8 cellular contexts compared by ENCODE assay signal in the genomic region with DNA sequence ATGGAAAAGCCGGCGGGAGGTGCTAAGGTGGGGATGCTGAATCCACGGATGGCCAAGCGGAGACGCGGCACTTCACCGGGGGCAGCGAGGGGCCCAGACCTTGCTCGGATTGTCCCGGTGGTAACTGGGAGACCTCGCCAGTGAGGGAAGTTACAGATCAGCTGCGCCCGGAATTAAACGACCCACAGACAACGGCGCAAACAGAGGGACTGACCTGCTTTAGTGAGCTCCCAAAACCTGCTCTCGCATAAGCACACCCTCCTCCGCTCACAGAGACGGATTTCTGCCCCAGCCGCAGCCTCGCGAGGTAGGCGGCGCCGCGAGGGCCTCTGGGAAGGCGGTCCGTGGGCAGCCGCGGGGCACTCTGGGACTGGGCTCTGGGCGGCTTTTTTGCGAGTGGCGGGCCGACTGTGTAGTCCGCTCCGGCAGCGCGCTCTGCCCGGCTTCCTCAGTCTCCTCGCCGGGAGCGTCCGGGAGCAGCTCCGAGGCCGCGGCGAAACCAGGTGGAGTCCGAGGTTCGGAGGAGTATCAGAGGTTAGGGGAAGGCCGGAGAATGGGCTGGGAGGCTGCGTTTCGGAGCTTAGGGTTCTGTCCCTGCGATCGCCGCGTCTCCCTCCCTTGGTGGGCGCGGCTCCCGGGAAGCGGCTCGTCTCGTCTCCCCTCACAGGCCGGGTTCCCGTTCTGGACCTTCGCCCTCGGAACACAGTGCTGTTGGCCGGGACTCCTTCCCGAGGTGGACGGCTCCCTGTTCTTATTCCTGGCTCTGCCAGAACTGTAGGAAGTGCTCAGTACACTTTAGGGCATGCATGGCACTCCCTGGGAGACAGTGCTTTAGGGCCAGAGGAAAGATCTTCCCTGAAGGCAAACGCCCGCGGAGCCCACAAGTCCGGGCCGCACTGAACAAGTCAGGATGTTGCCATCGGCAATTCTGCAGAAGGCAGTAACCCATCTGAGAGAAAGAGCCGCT. TPM values are rescaled to one million over a fixed set of nuclear protein-coding genes. Genes with fewer than 3 reads are reported as not detected.
DNase-seq lines count a peak whose midpoint lies in the region; ATAC-seq and TF ChIP-seq lines count a peak whose summit lies in the region.

A gene with protein sequence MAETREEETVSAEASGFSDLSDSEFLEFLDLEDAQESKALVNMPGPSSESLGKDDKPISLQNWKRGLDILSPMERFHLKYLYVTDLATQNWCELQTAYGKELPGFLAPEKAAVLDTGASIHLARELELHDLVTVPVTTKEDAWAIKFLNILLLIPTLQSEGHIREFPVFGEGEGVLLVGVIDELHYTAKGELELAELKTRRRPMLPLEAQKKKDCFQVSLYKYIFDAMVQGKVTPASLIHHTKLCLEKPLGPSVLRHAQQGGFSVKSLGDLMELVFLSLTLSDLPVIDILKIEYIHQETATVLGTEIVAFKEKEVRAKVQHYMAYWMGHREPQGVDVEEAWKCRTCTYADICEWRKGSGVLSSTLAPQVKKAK (plus strand): TSS at position 393 of the 967 bp plus-strand sequence. CDS start 5,778 bp downstream, outside the sequence.

- H3K27me3 Mint-ChIP-seq in neural crest cell (ENCODE audit: low read depth), result no peaks in the 10 kb centered on the region

- H3K27me3 ChIP-seq in SJSA1 (replicated peaks), result no peaks in the 10 kb centered on the region
- H3K27me3 ChIP-seq in stomach, result no peaks in the 10 kb centered on the region

- DNase-seq in D341Med (ENCODE audit: low spot score) (peak; percentile 89), SJSA1 (ENCODE audit: low read depth in 1 of 2, low spot score in 2 of 2) (peak; percentile 78 to 81), activated gamma-delta T cell treated with Interleukin-2 at 50 U/mL for 16 hours (peak; percentile 76), foreskin fibroblast (peak; percentile 76 to 93), neural crest cell (ENCODE audit: low read depth, low spot score) (peak; percentile 64), stomach (peak; percentile 82)

- H3K9me3 Mint-ChIP-seq in neural crest cell, result peaks cover 15% of the 10 kb centered on the region

- no peak for TF ChIP-seq POLR2A in stomach (IDR thresholded peaks at IDR 0.05)

- peaks cover 18% of the 10 kb centered on the region for H3K36me3 ChIP-seq in KOPT-K1 (ENCODE audit: insufficient read depth, low read length)
- H3K36me3 ChIP-seq in SJSA1, result peaks cover 27% of the 10 kb centered on the region
- peaks cover 0 to 15% (median 2%) of the 10 kb centered on the region in 4 donors for H3K36me3 ChIP-seq in stomach

- intact Hi-C loops in stomach (cut with DNase I; ENCODE audit: low total_unique reads), result no loop called here

- H3K4me1 Mint-ChIP-seq in neural crest cell, result peaks cover 13% of the 10 kb centered on the region

- no peak for TF ChIP-seq EP300 in stomach (IDR thresholded peaks at IDR 0.05)

- H3K27ac ChIP-seq in KOPT-K1 (ENCODE audit: low read depth, low read length, poor library complexity, severe bottlenecking) (peak within 1 kb of the TSS; percentile 74), SJSA1 (peak within 1 kb of the TSS; percentile 17), stomach (peak within 1 kb of the TSS; percentile 34 to 82 (median 75))

- peak within 1 kb of the TSS; percentile 78 for H3K27ac Mint-ChIP-seq in neural crest cell (ENCODE audit: unreplicated experiment)

- H3K36me3 Mint-ChIP-seq in neural crest cell (ENCODE audit: low read depth), result peaks cover 49% of the 10 kb centered on the region

- ATAC-seq in GM21529 (IDR thresholded peaks at IDR 0.05; ENCODE audit: unreplicated experiment), result peak; percentile 92

- peaks cover 3% of the 10 kb centered on the region; the same call in 1 of the 2 replicates for H3K4me1 ChIP-seq in SJSA1 (replicated peaks)
- peaks cover 6 to 19% (median 18%) of the 10 kb centered on the region in 4 donors for H3K4me1 ChIP-seq in stomach

- peak within 1 kb of the TSS; percentile 76 for H3K4me3 Mint-ChIP-seq in neural crest cell

- WGBS in stomach, 5 donors, result 1 to 2% (median 1%) methylated on average over 37 to 76 of the region's 76 CpGs

- H3K4me3 ChIP-seq in SJSA1, result peak within 1 kb of the TSS; percentile 63
- H3K4me3 ChIP-seq in foreskin fibroblast (ENCODE audit: low read depth in 1 of 2, low read length in 2 of 2), result peak within 1 kb of the TSS; percentile 59 to 75
- H3K4me3 ChIP-seq in stomach, result peak within 1 kb of the TSS; percentile 74 to 82 (median 78)

- TF ChIP-seq CTCF in foreskin fibroblast (IDR thresholded peaks at IDR 0.05; ENCODE audit: low read depth, low read length), result no peak
- TF ChIP-seq CTCF in neural crest cell (conservative IDR thresholded peaks at IDR 0.05), result no peak
- TF ChIP-seq CTCF in stomach (IDR thresholded peaks at IDR 0.05), result peak in 1 of 7 experiments; percentile 6

- H3K9me3 ChIP-seq in KOPT-K1 (ENCODE audit: insufficient read depth, low read length, poor library complexity, severe bottlenecking) (peaks cover 71% of the 10 kb centered on the region), SJSA1 (replicated peaks) (peaks cover 15% of the 10 kb centered on the region), stomach (peaks cover 0 to 40% (median 19%) of the 10 kb centered on the region in 4 donors)

RNA-seq across cellular contexts. Expression of the gene that starts here (rescaled TPM):
- 13.1 and 20.4 TPM in 2 replicates for total RNA-seq in SJSA1 (2014; rRNA removed; shearing (Covaris generic))
- total RNA-seq in neural crest cell (15.5 and 19.7 TPM in 2 replicates), stomach (1 to 10 TPM in 4 of 5 donors, under 1 TPM in 1; 0.45 to 9.0 (median 6.1) TPM)
- polyA plus RNA-seq in stomach, result 1 to 10 TPM; 2.7 to 6.1 (median 3.6) TPM

Comparison
In these comparisons a context has a peak if more than half of its experiments do, and no peak if none do; other contexts are left out.
1. Peak in every context shown above with its lines: DNase-seq, ATAC-seq, H3K4me3 ChIP-seq and H3K27ac ChIP-seq.
2. H3K27ac ChIP-seq: peak in every context shown above with its lines; median percentile 75 in stomach; 74 in KOPT-K1; 17 in SJSA1.